Comparison of ENCODE assay signal across 1 cellular context in the genomic region with DNA sequence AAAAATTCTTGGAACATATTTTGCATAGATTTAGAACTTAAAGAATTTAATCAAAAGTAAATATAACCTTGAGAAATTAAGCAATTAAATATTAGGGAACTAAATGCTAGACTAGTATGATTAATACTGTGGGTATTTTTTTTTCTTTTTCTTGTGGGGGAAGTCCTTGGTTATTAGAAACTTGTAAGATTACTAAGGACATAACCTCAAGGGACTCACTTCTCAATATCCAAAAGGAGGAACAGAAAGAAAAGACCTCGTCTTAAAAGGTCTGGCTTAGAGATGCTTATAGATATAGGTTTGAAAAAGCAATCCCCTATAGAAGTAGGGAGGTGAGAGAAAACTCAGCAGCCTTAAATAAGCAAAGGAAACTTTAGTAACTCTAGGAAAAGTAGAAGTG.
TF ChIP-seq lines count a peak whose summit lies in the region.

No MANE protein-coding gene starts in this region.

TF ChIP-seq in GM23338, 12 proteins besides CTCF, POLR2A, EP300 and RAD21 (continued from another document):
- TF ChIP-seq, protein P1, sequence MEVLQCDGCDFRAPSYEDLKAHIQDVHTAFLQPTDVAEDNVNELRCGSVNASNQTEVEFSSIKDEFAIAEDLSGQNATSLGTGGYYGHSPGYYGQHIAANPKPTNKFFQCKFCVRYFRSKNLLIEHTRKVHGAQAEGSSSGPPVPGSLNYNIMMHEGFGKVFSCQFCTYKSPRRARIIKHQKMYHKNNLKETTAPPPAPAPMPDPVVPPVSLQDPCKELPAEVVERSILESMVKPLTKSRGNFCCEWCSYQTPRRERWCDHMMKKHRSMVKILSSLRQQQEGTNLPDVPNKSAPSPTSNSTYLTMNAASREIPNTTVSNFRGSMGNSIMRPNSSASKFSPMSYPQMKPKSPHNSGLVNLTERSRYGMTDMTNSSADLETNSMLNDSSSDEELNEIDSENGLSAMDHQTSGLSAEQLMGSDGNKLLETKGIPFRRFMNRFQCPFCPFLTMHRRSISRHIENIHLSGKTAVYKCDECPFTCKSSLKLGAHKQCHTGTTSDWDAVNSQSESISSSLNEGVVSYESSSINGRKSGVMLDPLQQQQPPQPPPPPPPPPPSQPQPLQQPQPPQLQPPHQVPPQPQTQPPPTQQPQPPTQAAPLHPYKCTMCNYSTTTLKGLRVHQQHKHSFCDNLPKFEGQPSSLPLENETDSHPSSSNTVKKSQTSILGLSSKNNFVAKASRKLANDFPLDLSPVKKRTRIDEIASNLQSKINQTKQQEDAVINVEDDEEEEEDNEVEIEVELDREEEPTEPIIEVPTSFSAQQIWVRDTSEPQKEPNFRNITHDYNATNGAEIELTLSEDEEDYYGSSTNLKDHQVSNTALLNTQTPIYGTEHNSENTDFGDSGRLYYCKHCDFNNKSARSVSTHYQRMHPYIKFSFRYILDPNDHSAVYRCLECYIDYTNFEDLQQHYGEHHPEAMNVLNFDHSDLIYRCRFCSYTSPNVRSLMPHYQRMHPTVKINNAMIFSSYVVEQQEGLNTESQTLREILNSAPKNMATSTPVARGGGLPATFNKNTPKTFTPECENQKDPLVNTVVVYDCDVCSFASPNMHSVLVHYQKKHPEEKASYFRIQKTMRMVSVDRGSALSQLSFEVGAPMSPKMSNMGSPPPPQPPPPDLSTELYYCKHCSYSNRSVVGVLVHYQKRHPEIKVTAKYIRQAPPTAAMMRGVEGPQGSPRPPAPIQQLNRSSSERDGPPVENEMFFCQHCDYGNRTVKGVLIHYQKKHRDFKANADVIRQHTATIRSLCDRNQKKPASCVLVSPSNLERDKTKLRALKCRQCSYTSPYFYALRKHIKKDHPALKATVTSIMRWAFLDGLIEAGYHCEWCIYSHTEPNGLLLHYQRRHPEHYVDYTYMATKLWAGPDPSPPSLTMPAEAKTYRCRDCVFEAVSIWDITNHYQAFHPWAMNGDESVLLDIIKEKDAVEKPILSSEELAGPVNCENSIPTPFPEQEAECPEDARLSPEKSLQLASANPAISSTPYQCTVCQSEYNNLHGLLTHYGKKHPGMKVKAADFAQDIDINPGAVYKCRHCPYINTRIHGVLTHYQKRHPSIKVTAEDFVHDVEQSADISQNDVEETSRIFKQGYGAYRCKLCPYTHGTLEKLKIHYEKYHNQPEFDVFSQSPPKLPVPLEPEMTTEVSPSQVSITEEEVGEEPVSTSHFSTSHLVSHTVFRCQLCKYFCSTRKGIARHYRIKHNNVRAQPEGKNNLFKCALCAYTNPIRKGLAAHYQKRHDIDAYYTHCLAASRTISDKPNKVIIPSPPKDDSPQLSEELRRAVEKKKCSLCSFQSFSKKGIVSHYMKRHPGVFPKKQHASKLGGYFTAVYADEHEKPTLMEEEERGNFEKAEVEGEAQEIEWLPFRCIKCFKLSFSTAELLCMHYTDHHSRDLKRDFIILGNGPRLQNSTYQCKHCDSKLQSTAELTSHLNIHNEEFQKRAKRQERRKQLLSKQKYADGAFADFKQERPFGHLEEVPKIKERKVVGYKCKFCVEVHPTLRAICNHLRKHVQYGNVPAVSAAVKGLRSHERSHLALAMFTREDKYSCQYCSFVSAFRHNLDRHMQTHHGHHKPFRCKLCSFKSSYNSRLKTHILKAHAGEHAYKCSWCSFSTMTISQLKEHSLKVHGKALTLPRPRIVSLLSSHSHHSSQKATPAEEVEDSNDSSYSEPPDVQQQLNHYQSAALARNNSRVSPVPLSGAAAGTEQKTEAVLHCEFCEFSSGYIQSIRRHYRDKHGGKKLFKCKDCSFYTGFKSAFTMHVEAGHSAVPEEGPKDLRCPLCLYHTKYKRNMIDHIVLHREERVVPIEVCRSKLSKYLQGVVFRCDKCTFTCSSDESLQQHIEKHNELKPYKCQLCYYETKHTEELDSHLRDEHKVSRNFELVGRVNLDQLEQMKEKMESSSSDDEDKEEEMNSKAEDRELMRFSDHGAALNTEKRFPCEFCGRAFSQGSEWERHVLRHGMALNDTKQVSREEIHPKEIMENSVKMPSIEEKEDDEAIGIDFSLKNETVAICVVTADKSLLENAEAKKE (CRISPR knock-in tag; IDR thresholded peaks at IDR 0.05) = no peak
- TF ChIP-seq JUNB (IDR thresholded peaks at IDR 0.05; ENCODE audit: unreplicated experiment) (no peak), EZH2 (IDR thresholded peaks at IDR 0.05; ENCODE audit: low read depth, unreplicated experiment) (no peak), ZNF114 (CRISPR knock-in tag; IDR thresholded peaks at IDR 0.05) (no peak), STAT1 (IDR thresholded peaks at IDR 0.05; ENCODE audit: unreplicated experiment) (no peak), ZNF331 (CRISPR knock-in tag; IDR thresholded peaks at IDR 0.05; ENCODE audit: low read depth) (no peak), EZH2phosphoT487 (IDR thresholded peaks at IDR 0.05; ENCODE audit: unreplicated experiment) (no peak), NANOG (IDR thresholded peaks at IDR 0.05; ENCODE audit: borderline replicate concordance) (no peak)
- TF ChIP-seq, protein P2, sequence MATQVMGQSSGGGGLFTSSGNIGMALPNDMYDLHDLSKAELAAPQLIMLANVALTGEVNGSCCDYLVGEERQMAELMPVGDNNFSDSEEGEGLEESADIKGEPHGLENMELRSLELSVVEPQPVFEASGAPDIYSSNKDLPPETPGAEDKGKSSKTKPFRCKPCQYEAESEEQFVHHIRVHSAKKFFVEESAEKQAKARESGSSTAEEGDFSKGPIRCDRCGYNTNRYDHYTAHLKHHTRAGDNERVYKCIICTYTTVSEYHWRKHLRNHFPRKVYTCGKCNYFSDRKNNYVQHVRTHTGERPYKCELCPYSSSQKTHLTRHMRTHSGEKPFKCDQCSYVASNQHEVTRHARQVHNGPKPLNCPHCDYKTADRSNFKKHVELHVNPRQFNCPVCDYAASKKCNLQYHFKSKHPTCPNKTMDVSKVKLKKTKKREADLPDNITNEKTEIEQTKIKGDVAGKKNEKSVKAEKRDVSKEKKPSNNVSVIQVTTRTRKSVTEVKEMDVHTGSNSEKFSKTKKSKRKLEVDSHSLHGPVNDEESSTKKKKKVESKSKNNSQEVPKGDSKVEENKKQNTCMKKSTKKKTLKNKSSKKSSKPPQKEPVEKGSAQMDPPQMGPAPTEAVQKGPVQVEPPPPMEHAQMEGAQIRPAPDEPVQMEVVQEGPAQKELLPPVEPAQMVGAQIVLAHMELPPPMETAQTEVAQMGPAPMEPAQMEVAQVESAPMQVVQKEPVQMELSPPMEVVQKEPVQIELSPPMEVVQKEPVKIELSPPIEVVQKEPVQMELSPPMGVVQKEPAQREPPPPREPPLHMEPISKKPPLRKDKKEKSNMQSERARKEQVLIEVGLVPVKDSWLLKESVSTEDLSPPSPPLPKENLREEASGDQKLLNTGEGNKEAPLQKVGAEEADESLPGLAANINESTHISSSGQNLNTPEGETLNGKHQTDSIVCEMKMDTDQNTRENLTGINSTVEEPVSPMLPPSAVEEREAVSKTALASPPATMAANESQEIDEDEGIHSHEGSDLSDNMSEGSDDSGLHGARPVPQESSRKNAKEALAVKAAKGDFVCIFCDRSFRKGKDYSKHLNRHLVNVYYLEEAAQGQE (IDR thresholded peaks at IDR 0.05; ENCODE audit: unreplicated experiment) = no peak
- TF ChIP-seq, protein P3, sequence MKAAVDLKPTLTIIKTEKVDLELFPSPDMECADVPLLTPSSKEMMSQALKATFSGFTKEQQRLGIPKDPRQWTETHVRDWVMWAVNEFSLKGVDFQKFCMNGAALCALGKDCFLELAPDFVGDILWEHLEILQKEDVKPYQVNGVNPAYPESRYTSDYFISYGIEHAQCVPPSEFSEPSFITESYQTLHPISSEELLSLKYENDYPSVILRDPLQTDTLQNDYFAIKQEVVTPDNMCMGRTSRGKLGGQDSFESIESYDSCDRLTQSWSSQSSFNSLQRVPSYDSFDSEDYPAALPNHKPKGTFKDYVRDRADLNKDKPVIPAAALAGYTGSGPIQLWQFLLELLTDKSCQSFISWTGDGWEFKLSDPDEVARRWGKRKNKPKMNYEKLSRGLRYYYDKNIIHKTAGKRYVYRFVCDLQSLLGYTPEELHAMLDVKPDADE (IDR thresholded peaks at IDR 0.05) = no peak
